Comparison of ENCODE assay signal across 1 cellular context in genomic region chr17:4098516-4099209, GRCh38.
TF ChIP-seq lines count a peak whose summit lies in the region.

No MANE protein-coding gene starts in this region.

TF ChIP-seq in endothelial cell of umbilical vein, 7 proteins besides CTCF, POLR2A, EP300 and RAD21:
- TF ChIP-seq GATA2 (IDR thresholded peaks at IDR 0.05; ENCODE audit: insufficient read depth, insufficient read length, low read depth, low read length) = no peak
- TF ChIP-seq FOS (IDR thresholded peaks at IDR 0.05; ENCODE audit: borderline replicate concordance, insufficient read depth, low read length) = peak; percentile 66
- no peak for TF ChIP-seq MYC (IDR thresholded peaks at IDR 0.05; ENCODE audit: low read depth, low read length)
- TF ChIP-seq EZH2 (IDR thresholded peaks at IDR 0.05; ENCODE audit: borderline replicate concordance, low read depth, low read length, severe bottlenecking) = no peak
- no peak for TF ChIP-seq POLR2AphosphoS5 (IDR thresholded peaks at IDR 0.05; ENCODE audit: insufficient read depth, low read depth, low read length)
- TF ChIP-seq JUN (IDR thresholded peaks at IDR 0.05; ENCODE audit: borderline replicate concordance, insufficient read depth, insufficient read length, low read depth) = peak; percentile 12
- TF ChIP-seq, protein P1, sequence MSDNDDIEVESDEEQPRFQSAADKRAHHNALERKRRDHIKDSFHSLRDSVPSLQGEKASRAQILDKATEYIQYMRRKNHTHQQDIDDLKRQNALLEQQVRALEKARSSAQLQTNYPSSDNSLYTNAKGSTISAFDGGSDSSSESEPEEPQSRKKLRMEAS (IDR thresholded peaks at IDR 0.05; ENCODE audit: insufficient read depth, insufficient read length) = no peak
TF ChIP-seq in endothelial cell of umbilical vein: peak in this region for 2.
